In the genomic region with DNA sequence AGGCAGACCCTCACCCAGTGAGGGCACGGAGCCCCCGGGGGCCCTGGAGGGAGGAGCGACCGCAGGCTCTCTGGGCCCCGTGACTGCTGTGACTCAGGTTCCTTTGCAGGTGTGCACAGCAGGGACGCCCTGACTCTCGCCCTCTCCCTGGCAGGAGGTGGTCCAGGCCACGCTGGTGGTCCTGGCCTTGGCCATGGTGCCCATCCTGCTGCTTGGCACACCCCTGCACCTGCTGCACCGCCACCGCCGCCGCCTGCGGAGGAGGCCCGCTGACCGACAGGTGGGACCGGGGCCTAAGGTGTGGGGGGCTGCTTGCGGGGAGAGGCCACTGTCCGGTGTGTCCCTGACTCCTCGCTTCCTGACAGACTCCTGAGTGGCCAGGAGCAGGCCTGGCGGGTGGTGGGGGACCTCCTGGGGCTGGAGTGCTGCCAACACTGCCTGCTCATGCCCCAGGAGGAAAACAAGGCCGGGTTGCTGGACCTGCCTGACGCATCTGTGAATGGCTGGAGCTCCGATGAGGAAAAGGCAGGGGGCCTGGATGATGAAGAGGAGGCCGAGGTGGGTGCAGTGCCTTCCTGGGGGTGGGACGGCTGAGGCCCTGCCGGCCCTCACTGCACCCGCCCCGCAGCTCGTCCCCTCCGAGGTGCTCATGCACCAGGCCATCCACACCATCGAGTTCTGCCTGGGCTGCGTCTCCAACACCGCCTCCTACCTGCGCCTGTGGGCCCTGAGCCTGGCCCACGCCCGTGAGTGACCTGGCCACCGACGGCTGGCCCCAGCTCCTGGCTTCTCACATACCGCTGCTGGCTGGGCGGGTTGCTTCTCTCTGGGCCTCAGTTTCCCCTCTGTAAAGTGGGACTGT, we compare ENCODE assay signal across 15 cellular contexts. TPM values are rescaled to one million over a fixed set of nuclear protein-coding genes. Genes with fewer than 3 reads are reported as not detected.
DNase-seq lines count a peak whose midpoint lies in the region; ATAC-seq, FAIRE-seq and TF ChIP-seq lines count a peak whose summit lies in the region.
"Had no signal": no experiment of that assay in that cellular context is flagged by ENCODE, and none has a peak within 500 bp of the region (broad histone marks: within the 10 kb centered on the region; RNA-seq: fewer than 3 reads in every experiment).

No MANE protein-coding gene starts in this region.

- H3K9me2 ChIP-seq in SK-N-SH: no peaks in the 10 kb centered on the region

- H3K36me3 ChIP-seq in SK-N-SH (replicated peaks in 1 of 2; ENCODE audit: control insufficient read depth in 1 of 2, insufficient read depth in 2 of 2, low read length in 1 of 2) (no peaks in the 10 kb centered on the region), GM12878 (ENCODE audit: control insufficient read depth in 2 of 2, insufficient read depth in 2 of 2, low read length in 1 of 2) (peaks cover 19 to 29% of the 10 kb centered on the region in 2 experiments; a peak in 3 of 4 replicates), osteoblast (ENCODE audit: insufficient read depth, low read length) (peaks cover 47% of the 10 kb centered on the region)
- H3K36me3 ChIP-seq: ovary had no signal

- no peaks in the 10 kb centered on the region for H3F3A ChIP-seq in SK-N-SH (replicated peaks; ENCODE audit: insufficient read depth)

- H3K4me1 ChIP-seq in SK-N-SH (ENCODE audit: control insufficient read depth in 1 of 2, insufficient read depth in 2 of 2, low read depth in 1 of 2, low read length in 1 of 2) (peaks cover 0 to 10% of the 10 kb centered on the region in 2 experiments; a peak in 1 of 4 replicates), GM12878 (ENCODE audit: control insufficient read depth, insufficient read depth, low read length) (no peaks in the 10 kb centered on the region), osteoblast (ENCODE audit: insufficient read depth, low read length) (no peaks in the 10 kb centered on the region)
- H3K4me1 ChIP-seq: tibial artery had no signal

- H3K4me2 ChIP-seq in SK-N-SH: no peak overlapping the region
- H3K4me2 ChIP-seq in GM12878 (ENCODE audit: control insufficient read depth, insufficient read depth): no peak overlapping the region
- H3K4me2 ChIP-seq in osteoblast (ENCODE audit: insufficient read depth, low read length): no peak overlapping the region

- no peaks in the 10 kb centered on the region for H3K27me3 Mint-ChIP-seq in natural killer cell (ENCODE audit: low read depth in 2 of 2)
- H3K27me3 Mint-ChIP-seq: activated CD4-positive, alpha-beta T cell treated with anti-CD3 and anti-CD28 coated beads, Interleukin-2, amount 10 ng/mL, durations not matched to agents 7 days and 5 days; activated naive CD8-positive, alpha-beta T cell had no signal

- ATAC-seq in SK-N-SH treated with all-trans-retinoic acid at 6 μM for 48 hours (no peak), GM12878 (no peak), HG03432 (IDR thresholded peaks at IDR 0.05; ENCODE audit: unreplicated experiment) (no peak), natural killer cell (no peak)

- intact Hi-C loops in GM12878 (cut with micrococcal nuclease; ENCODE audit: unreplicated experiment) (no loop called here), natural killer cell (cut with micrococcal nuclease) (no loop called here)

- no peaks in the 10 kb centered on the region for H4K20me1 ChIP-seq in SK-N-SH (ENCODE audit: insufficient read depth)
- H4K20me1 ChIP-seq in GM12878 (ENCODE audit: control insufficient read depth, insufficient read depth): no peaks in the 10 kb centered on the region
- H4K20me1 ChIP-seq in osteoblast (ENCODE audit: insufficient read depth, low read length): no peaks in the 10 kb centered on the region

- in situ Hi-C loops in GM12878 (cut with MboI): no loop called here

- TF ChIP-seq EP300 in SK-N-SH (IDR thresholded peaks at IDR 0.05; ENCODE audit: borderline replicate concordance in 1 of 2, low read depth in 1 of 2, low read length in 1 of 2) (no peak), GM12878 (IDR thresholded peaks at IDR 0.05; ENCODE audit: borderline replicate concordance in 1 of 2, control insufficient read depth in 1 of 2, low read depth in 2 of 2, low read length in 2 of 2) (no peak)

- H3K9ac ChIP-seq in SK-N-SH (no peak overlapping the region), GM12878 (ENCODE audit: control insufficient read depth, insufficient read depth, low read length) (no peak overlapping the region)

- TF ChIP-seq CTCF in SK-N-SH (IDR thresholded peaks at IDR 0.05): no peak
- TF ChIP-seq CTCF in GM12878 (IDR thresholded peaks at IDR 0.05 in 2 of 3, conservative IDR thresholded peaks at IDR 0.05 in 1 of 3; ENCODE audit: control insufficient read depth in 2 of 3, extremely low read depth in 1 of 3, insufficient read depth in 1 of 3, low read depth in 3 of 3, low read length in 3 of 3): no peak
- TF ChIP-seq CTCF in osteoblast (IDR thresholded peaks at IDR 0.05; ENCODE audit: extremely low read depth, low read depth, low read length): no peak
- no peak for TF ChIP-seq CTCF in natural killer cell (IDR thresholded peaks at IDR 0.05)

- no peak overlapping the region for H3K27ac Mint-ChIP-seq in natural killer cell
- H3K27ac Mint-ChIP-seq: activated naive CD8-positive, alpha-beta T cell had no signal

- H3K27me3 ChIP-seq in SK-N-SH (ENCODE audit: insufficient read depth): no peaks in the 10 kb centered on the region
- H3K27me3 ChIP-seq in GM12878 (replicated peaks in 1 of 2; ENCODE audit: control insufficient read depth in 2 of 2, insufficient read depth in 2 of 2, low read length in 1 of 2): no peaks in the 10 kb centered on the region
- no peaks in the 10 kb centered on the region for H3K27me3 ChIP-seq in osteoblast (ENCODE audit: insufficient read depth, low read length)
- H3K27me3 ChIP-seq: ovary, tibial artery had no signal

- RAD21 ChIA-PET in GM12878 (lab: Charles Lee; ENCODE audit: unreplicated experiment): no interaction called here

- no peak overlapping the region for H3K4me3 Mint-ChIP-seq in natural killer cell
- H3K4me3 Mint-ChIP-seq: activated CD4-positive, alpha-beta T cell treated with anti-CD3 and anti-CD28 coated beads, Interleukin-2, amount 10 ng/mL, durations not matched to agents 7 days and 5 days; activated naive CD8-positive, alpha-beta T cell; CD14-positive monocyte had no signal

- no peaks in the 10 kb centered on the region for H3K9me3 Mint-ChIP-seq in natural killer cell
- H3K9me3 Mint-ChIP-seq: activated CD4-positive, alpha-beta T cell treated with anti-CD3 and anti-CD28 coated beads, Interleukin-2, amount 10 ng/mL, durations not matched to agents 7 days and 5 days had no signal

- CTCF ChIA-PET in SK-N-SH (lab: Yijun Ruan, JAX) (interaction anchor here (0.8 to 0.9 kb wide), 2 partner anchors 10 to 159 kb away, joined by 3 to 4 read pairs; no protein-coding TSS in a partner anchor), GM12878 (lab: Yijun Ruan, JAX) (no interaction called here)

- H3K4me1 Mint-ChIP-seq in natural killer cell: peaks cover 0 to 7% of the 10 kb centered on the region in 2 donors
- H3K4me1 Mint-ChIP-seq: activated CD4-positive, alpha-beta T cell treated with anti-CD3 and anti-CD28 coated beads, Interleukin-2, amount 10 ng/mL, durations not matched to agents 7 days and 5 days; CD14-positive monocyte had no signal

- 80% methylated on average over 21 of the region's 40 CpGs for WGBS in SK-N-SH (ENCODE audit: low lambda C conversion rate)
- 95% methylated on average over 40 of the region's 40 CpGs for WGBS in GM12878 (ENCODE audit: insufficient coverage, insufficient replicate concordance, low lambda C conversion rate, missing lambda C conversion rate)

- H3K9me3 ChIP-seq in SK-N-SH: no peaks in the 10 kb centered on the region
- no peaks in the 10 kb centered on the region for H3K9me3 ChIP-seq in GM12878 (replicated peaks; ENCODE audit: control insufficient read depth, insufficient read depth, low read length)
- no peaks in the 10 kb centered on the region for H3K9me3 ChIP-seq in osteoblast (ENCODE audit: low read depth, low read length)
- H3K9me3 ChIP-seq: ovary, tibial artery had no signal

- H3K27ac ChIP-seq in SK-N-SH (ENCODE audit: low read depth in 2 of 2, low read length in 1 of 2) (no peak overlapping the region), GM12878 (ENCODE audit: control insufficient read depth, insufficient read depth) (no peak overlapping the region), osteoblast (ENCODE audit: low read depth, low read length) (no peak overlapping the region)
- H3K27ac ChIP-seq: 22Rv1, ovary, tibial artery had no signal

- no peak for FAIRE-seq in GM12878 (lab: Jason Lieb, UNC)

- BruUV-seq in GM12878 (replicated peaks; lab: Mats Ljungman, UMichigan): TSS peak; percentile 31

- no peaks in the 10 kb centered on the region for H3K79me2 ChIP-seq in SK-N-SH (ENCODE audit: insufficient read depth)
- no peaks in the 10 kb centered on the region for H3K79me2 ChIP-seq in GM12878 (ENCODE audit: control insufficient read depth, insufficient read depth, low read length)
- H3K79me2 ChIP-seq in osteoblast (ENCODE audit: insufficient read depth, low read length): no peaks in the 10 kb centered on the region

- POLR2A ChIA-PET in SK-N-SH (lab: Yijun Ruan, JAX): no interaction called here
- POLR2A ChIA-PET in GM12878 (lab: Charles Lee): no interaction called here

- H3K36me3 Mint-ChIP-seq in natural killer cell: no peaks in the 10 kb centered on the region
- H3K36me3 Mint-ChIP-seq: activated naive CD8-positive, alpha-beta T cell had no signal

- TF ChIP-seq POLR2A in GM12878 (IDR thresholded peaks at IDR 0.05; ENCODE audit: low read depth, low read length): peak; percentile 59

- SMC1A ChIA-PET in GM12878 (lab: Charles Lee; ENCODE audit: uncharacterized antibody, unreplicated experiment): no interaction called here

- H2AFZ ChIP-seq in SK-N-SH (ENCODE audit: low read depth) (no peak overlapping the region), GM12878 (ENCODE audit: control insufficient read depth, low read depth, low read length) (no peak overlapping the region), osteoblast (ENCODE audit: low read length) (no peak overlapping the region)

- no peak overlapping the region for H3K4me3 ChIP-seq in SK-N-SH (ENCODE audit: low read depth in 2 of 2, low read length in 1 of 2)
- no peak overlapping the region for H3K4me3 ChIP-seq in GM12878
- H3K4me3 ChIP-seq in osteoblast (ENCODE audit: insufficient read depth, low read length): no peak overlapping the region
- H3K4me3 ChIP-seq: ovary, tibial artery had no signal

- DNase-seq in SK-N-SH (peak; percentile 47), GM12878 (ENCODE audit: low read depth, low spot score) (no peak), osteoblast (ENCODE audit: insufficient read length, low spot score, missing footprints) (peak; percentile 89), natural killer cell (no peak)
- DNase-seq: activated CD4-positive, alpha-beta T cell treated with anti-CD3 and anti-CD28 coated beads, Interleukin-2, amount 10 ng/mL, durations not matched to agents 7 days and 5 days; DMS79; NCI-H2029 treated with DMSO at 0.1 percent for 48 hours; NCI-H526; tibial artery had no signal

- TF ChIP-seq RAD21 in SK-N-SH (IDR thresholded peaks at IDR 0.05; ENCODE audit: low read length) (no peak), GM12878 (IDR thresholded peaks at IDR 0.05; ENCODE audit: insufficient read depth, low read depth, low read length) (no peak)

RNA-seq across cellular contexts. Expression of a gene that starts 10.9 kb away (rescaled TPM):
- polyA plus RNA-seq in SK-N-SH (2012; rRNA removed) (0.58 and 0.73 TPM in 2 replicates), GM12878 (2011; rRNA removed) (20.8 and 51.2 TPM in 2 replicates), GM12878 (2014; fragmentation: Illumina TruSeq; extraction: Trizol) (3.0 and 18.6 TPM in 2 replicates), GM12878 (2014; fragmentation: Nextera tagmentation; extraction: Ambion mirVana) (1 to 10 TPM in 1 of 2 experiments, under 1 TPM in 1; 0.76 to 7.5 TPM), GM12878 (2014; rRNA removed) (218 and 238 TPM in 2 replicates), GM12878 (2016; fragmentation: Nextera tagmentation; extraction: Ambion mirVana) (100 to 1,000 TPM; 124 to 148 TPM)
- polyA plus RNA-seq in SK-N-SH (2012; cell fraction: cytosol; rRNA removed): 0.13 and 0.29 TPM in 2 replicates
- 4.8 and 6.8 TPM in 2 replicates for polyA plus RNA-seq in SK-N-SH (2012; cell fraction: nucleus; rRNA removed)
- total RNA-seq in GM12878 (2013; cell fraction: nucleolus; rRNA removed): 287 and 325 TPM in 2 replicates
- total RNA-seq in GM12878 (2014; rRNA removed) (143 and 166 TPM in 2 replicates), GM12878 (2014; rRNA removed; fragmentation: Illumina TruSeq; extraction: Trizol) (18.9 and 20.4 TPM in 2 replicates), GM12878 (2021) (173 and 179 TPM in 2 replicates), osteoblast (85.4 and 87.5 TPM in 2 replicates), natural killer cell (100 to 1,000 TPM; 438 to 480 (median 465) TPM)
- polyA plus RNA-seq in GM12878 (2011; ENCODE audit: low read depth): 40.2 TPM
- 73.7 and 130 TPM in 2 replicates for polyA plus RNA-seq in GM12878 (2011; cell fraction: cytosol; rRNA removed)
- polyA plus RNA-seq in GM12878 (2011; cell fraction: nucleus; rRNA removed): 2,133 and 2,164 TPM in 2 replicates
- polyA plus RNA-seq in GM12878 (2012): 133 and 152 TPM in 2 replicates
- polyA minus RNA-seq in GM12878 (2011; rRNA and poly(A)+ RNA removed): 36.7 and 83.1 TPM in 2 replicates
- polyA minus RNA-seq in GM12878 (2011; cell fraction: cytosol; rRNA and poly(A)+ RNA removed): 30.3 and 36.8 TPM in 2 replicates
- 200 and 263 TPM in 2 replicates for polyA minus RNA-seq in GM12878 (2011; cell fraction: nucleus; rRNA and poly(A)+ RNA removed)

RNA-seq across cellular contexts. Expression of a gene that starts 19.3 kb away (rescaled TPM):
- polyA plus RNA-seq in SK-N-SH (2012; rRNA removed) (87.2 and 123 TPM in 2 replicates), GM12878 (2011; rRNA removed) (17.7 and 41.5 TPM in 2 replicates), GM12878 (2014; fragmentation: Illumina TruSeq; extraction: Trizol) (13.1 and 44.4 TPM in 2 replicates), GM12878 (2014; fragmentation: Nextera tagmentation; extraction: Ambion mirVana) (10 to 100 TPM; 17.6 to 71.2 TPM), GM12878 (2014; rRNA removed) (214 and 239 TPM in 2 replicates), GM12878 (2016; fragmentation: Nextera tagmentation; extraction: Ambion mirVana) (100 to 1,000 TPM; 300 to 308 TPM)
- 58.2 and 80.4 TPM in 2 replicates for polyA plus RNA-seq in SK-N-SH (2012; cell fraction: cytosol; rRNA removed)
- 123 and 172 TPM in 2 replicates for polyA plus RNA-seq in SK-N-SH (2012; cell fraction: nucleus; rRNA removed)
- 26.5 and 35.4 TPM in 2 replicates for total RNA-seq in GM12878 (2013; cell fraction: nucleolus; rRNA removed)
- total RNA-seq in GM12878 (2014; rRNA removed) (224 and 238 TPM in 2 replicates), GM12878 (2014; rRNA removed; fragmentation: Illumina TruSeq; extraction: Trizol) (67.9 and 69.2 TPM in 2 replicates), GM12878 (2021) (169 and 176 TPM in 2 replicates), osteoblast (60.7 and 73.1 TPM in 2 replicates), natural killer cell (10 to 100 TPM; 84.5 to 95.2 (median 90.7) TPM)
- polyA plus RNA-seq in GM12878 (2011; ENCODE audit: low read depth): 53.0 TPM
- 87.4 and 156 TPM in 2 replicates for polyA plus RNA-seq in GM12878 (2011; cell fraction: cytosol; rRNA removed)
- 97.0 and 109 TPM in 2 replicates for polyA plus RNA-seq in GM12878 (2011; cell fraction: nucleus; rRNA removed)
- polyA plus RNA-seq in GM12878 (2012): 86.6 and 93.3 TPM in 2 replicates
- 41.8 and 80.4 TPM in 2 replicates for polyA minus RNA-seq in GM12878 (2011; rRNA and poly(A)+ RNA removed)
- polyA minus RNA-seq in GM12878 (2011; cell fraction: cytosol; rRNA and poly(A)+ RNA removed): 42.0 and 51.3 TPM in 2 replicates
- 30.9 and 54.5 TPM in 2 replicates for polyA minus RNA-seq in GM12878 (2011; cell fraction: nucleus; rRNA and poly(A)+ RNA removed)

RNA-seq across cellular contexts. Expression of a gene that starts 39.6 kb away (rescaled TPM):
- 14.9 and 15.9 TPM in 2 replicates for polyA plus RNA-seq in SK-N-SH (2012; rRNA removed)
- 6.7 and 10.3 TPM in 2 replicates for polyA plus RNA-seq in SK-N-SH (2012; cell fraction: cytosol; rRNA removed)
- 20.7 and 23.3 TPM in 2 replicates for polyA plus RNA-seq in SK-N-SH (2012; cell fraction: nucleus; rRNA removed)
- total RNA-seq in GM12878 (2013; cell fraction: nucleolus; rRNA removed): not detected in 2 replicates
- total RNA-seq in GM12878 (2014; rRNA removed): 0.17 and 0.60 TPM in 2 replicates
- 0.18 TPM in 1 of 2 replicates, not detected in the other for total RNA-seq in GM12878 (2014; rRNA removed; fragmentation: Illumina TruSeq; extraction: Trizol)
- 0.32 TPM in 1 of 2 replicates, not detected in the other for total RNA-seq in GM12878 (2021)
- not detected for polyA plus RNA-seq in GM12878 (2011; ENCODE audit: low read depth)
- not detected in 2 replicates for polyA plus RNA-seq in GM12878 (2011; rRNA removed)
- polyA plus RNA-seq in GM12878 (2011; cell fraction: cytosol; rRNA removed): 0.01 TPM in 1 of 2 replicates, not detected in the other
- polyA plus RNA-seq in GM12878 (2011; cell fraction: nucleus; rRNA removed): not detected in 2 replicates
- 0.13 and 0.14 TPM in 2 replicates for polyA plus RNA-seq in GM12878 (2012)
- 0.04 TPM in 1 of 2 replicates, not detected in the other for polyA plus RNA-seq in GM12878 (2014; fragmentation: Illumina TruSeq; extraction: Trizol)
- under 1 TPM; 0.03 to 0.13 TPM for polyA plus RNA-seq in GM12878 (2014; fragmentation: Nextera tagmentation; extraction: Ambion mirVana)
- polyA plus RNA-seq in GM12878 (2014; rRNA removed): 0.19 and 0.23 TPM in 2 replicates
- under 1 TPM in 1 of 2 experiments, not detected in 1; 0.37 TPM for polyA plus RNA-seq in GM12878 (2016; fragmentation: Nextera tagmentation; extraction: Ambion mirVana)
- polyA minus RNA-seq in GM12878 (2011; rRNA and poly(A)+ RNA removed): not detected in 2 replicates
- polyA minus RNA-seq in GM12878 (2011; cell fraction: cytosol; rRNA and poly(A)+ RNA removed): 0.94 and 1.0 TPM in 2 replicates
- polyA minus RNA-seq in GM12878 (2011; cell fraction: nucleus; rRNA and poly(A)+ RNA removed): 0.12 and 0.29 TPM in 2 replicates
- 59.5 and 63.0 TPM in 2 replicates for total RNA-seq in osteoblast
- 1 to 10 TPM; 2.4 to 9.0 (median 4.0) TPM for total RNA-seq in natural killer cell

RNA-seq across cellular contexts. Expression of a gene that starts 45.8 kb away (rescaled TPM):
- polyA plus RNA-seq in SK-N-SH (2012; rRNA removed) (28.9 and 30.9 TPM in 2 replicates), GM12878 (2011; rRNA removed) (18.5 and 41.1 TPM in 2 replicates), GM12878 (2014; fragmentation: Illumina TruSeq; extraction: Trizol) (8.1 and 25.3 TPM in 2 replicates), GM12878 (2014; fragmentation: Nextera tagmentation; extraction: Ambion mirVana) (1 to 10 TPM; 1.3 to 3.4 TPM), GM12878 (2014; rRNA removed) (73.1 and 79.9 TPM in 2 replicates), GM12878 (2016; fragmentation: Nextera tagmentation; extraction: Ambion mirVana) (10 to 100 TPM; 35.0 to 37.5 TPM)
- polyA plus RNA-seq in SK-N-SH (2012; cell fraction: cytosol; rRNA removed): 9.1 and 18.1 TPM in 2 replicates
- polyA plus RNA-seq in SK-N-SH (2012; cell fraction: nucleus; rRNA removed): 85.6 and 104 TPM in 2 replicates
- 59.2 TPM in 2 replicates for total RNA-seq in GM12878 (2013; cell fraction: nucleolus; rRNA removed)
- total RNA-seq in GM12878 (2014; rRNA removed) (61.9 and 67.8 TPM in 2 replicates), GM12878 (2014; rRNA removed; fragmentation: Illumina TruSeq; extraction: Trizol) (16.1 and 18.6 TPM in 2 replicates), GM12878 (2021) (75.6 and 79.7 TPM in 2 replicates), osteoblast (36.5 and 39.8 TPM in 2 replicates), natural killer cell (10 to 100 TPM; 26.6 to 44.3 (median 39.7) TPM)
- polyA plus RNA-seq in GM12878 (2011; ENCODE audit: low read depth): 29.9 TPM
- 38.3 and 51.7 TPM in 2 replicates for polyA plus RNA-seq in GM12878 (2011; cell fraction: cytosol; rRNA removed)
- 115 and 153 TPM in 2 replicates for polyA plus RNA-seq in GM12878 (2011; cell fraction: nucleus; rRNA removed)
- 54.8 and 57.9 TPM in 2 replicates for polyA plus RNA-seq in GM12878 (2012)
- 31.6 and 44.0 TPM in 2 replicates for polyA minus RNA-seq in GM12878 (2011; rRNA and poly(A)+ RNA removed)
- polyA minus RNA-seq in GM12878 (2011; cell fraction: cytosol; rRNA and poly(A)+ RNA removed): 18.9 and 20.0 TPM in 2 replicates
- polyA minus RNA-seq in GM12878 (2011; cell fraction: nucleus; rRNA and poly(A)+ RNA removed): 24.2 and 31.8 TPM in 2 replicates

Comparison
In these comparisons a context has a peak if more than half of its experiments do, and no peak if none do; other contexts are left out.
1. DNase-seq: peak in SK-N-SH (single experiment) and osteoblast (single experiment); none in GM12878 (single experiment) and natural killer cell (single experiment).